ENCODE assay signal across 12 cellular contexts in genomic region chr9:130110166-130110565, GRCh38. TPM values are rescaled to one million over a fixed set of nuclear protein-coding genes. Genes with fewer than 3 reads are reported as not detected.
DNase-seq lines count a peak whose midpoint lies in the region; ATAC-seq and TF ChIP-seq lines count a peak whose summit lies in the region.
"Had no signal": no experiment of that assay in that cellular context is flagged by ENCODE, and none has a peak within 500 bp of the region (broad histone marks: within the 10 kb centered on the region; RNA-seq: fewer than 3 reads in every experiment).

No MANE protein-coding gene starts in this region.

- H3K9me3 Mint-ChIP-seq in activated T-cell treated with anti-CD3 and anti-CD28 coated beads, Interleukin-2, amount 50 U/mL, for 24 hours = no peaks in the 10 kb centered on the region
- H3K9me3 Mint-ChIP-seq in stimulated activated naive CD8-positive, alpha-beta T cell treated with anti-CD3 and anti-CD28 coated beads, Interleukin-15, amount 100 ng/mL, for 72 hours = no peaks in the 10 kb centered on the region
- H3K9me3 Mint-ChIP-seq: activated T-helper 1 cell treated with anti-CD3 and anti-CD28 coated beads, Interleukin-12 subunit alpha, Interleukin-12 subunit beta, Interleukin-2, Interleukin-4 antibody, amounts not matched to agents 30 ng/mL and 10 ng/mL and 1 ng/mL, durations not matched to agents 14 hours and 24 hours and 36 hours; naive B cell had no signal

- peaks cover 69% of the 10 kb centered on the region for H3K36me3 Mint-ChIP-seq in activated T-cell treated with anti-CD3 and anti-CD28 coated beads, Interleukin-2, amount 50 U/mL, for 24 hours (ENCODE audit: low read depth)

- H3K4me1 Mint-ChIP-seq in activated T-cell treated with anti-CD3 and anti-CD28 coated beads, Interleukin-2, amount 50 U/mL, for 24 hours (ENCODE audit: low read depth) = peaks cover 51% of the 10 kb centered on the region
- H3K4me1 Mint-ChIP-seq in stimulated activated naive CD8-positive, alpha-beta T cell treated with anti-CD3 and anti-CD28 coated beads, Interleukin-15, amount 100 ng/mL, for 72 hours = peaks cover 25% of the 10 kb centered on the region

- H3K27me3 ChIP-seq in OCI-LY1 (ENCODE audit: insufficient read depth, low read length) = no peaks in the 10 kb centered on the region
- H3K27me3 ChIP-seq: BLaER1 had no signal

- H3K9ac ChIP-seq in OCI-LY1 (ENCODE audit: low read length) = no peak overlapping the region
- H3K9ac ChIP-seq: BLaER1 had no signal

- H3K4me2 ChIP-seq in OCI-LY1 (ENCODE audit: low read length) = no peak overlapping the region
- H3K4me2 ChIP-seq: BLaER1 had no signal

- no peaks in the 10 kb centered on the region for H3K9me2 ChIP-seq in OCI-LY1 (ENCODE audit: low read depth, low read length)

- H3F3A ChIP-seq in OCI-LY1 (ENCODE audit: insufficient read depth, low read length) = no peaks in the 10 kb centered on the region

- no peak overlapping the region for H3K27ac ChIP-seq in OCI-LY1 (ENCODE audit: low read depth, low read length, poor library complexity, severe bottlenecking)
- H3K27ac ChIP-seq: BLaER1 had no signal

- H3K27me3 Mint-ChIP-seq in activated T-cell treated with anti-CD3 and anti-CD28 coated beads, Interleukin-2, amount 50 U/mL, for 24 hours = no peaks in the 10 kb centered on the region
- no peaks in the 10 kb centered on the region for H3K27me3 Mint-ChIP-seq in stimulated activated naive CD8-positive, alpha-beta T cell treated with anti-CD3 and anti-CD28 coated beads, Interleukin-15, amount 100 ng/mL, for 72 hours
- H3K27me3 Mint-ChIP-seq: naive B cell had no signal

- no peaks in the 10 kb centered on the region for H3K79me2 ChIP-seq in OCI-LY1 (ENCODE audit: insufficient read depth, low read length)

- peaks cover 16% of the 10 kb centered on the region for H3K36me3 ChIP-seq in OCI-LY1 (ENCODE audit: insufficient read depth, low read length)

- no peaks in the 10 kb centered on the region for H3K4me1 ChIP-seq in OCI-LY1 (ENCODE audit: insufficient read depth, low read length, severe bottlenecking)
- H3K4me1 ChIP-seq: BLaER1 had no signal

- no peak for DNase-seq in activated T-cell treated with anti-CD3 and anti-CD28 coated beads, Interleukin-2, amount 50 U/mL, for 24 hours
- DNase-seq in activated T-cell treated with anti-CD3 and anti-CD28 coated beads, Interleukin-2, amount 50 U/mL, for 1 hour = no peak
- DNase-seq in epithelial cell of proximal tubule (ENCODE audit: low read depth) = no peak
- peak in 1 of 2 donors; percentile 26 for DNase-seq in stimulated activated naive CD8-positive, alpha-beta T cell treated with anti-CD3 and anti-CD28 coated beads, Interleukin-15, amount 100 ng/mL, for 72 hours
- DNase-seq: naive B cell, T-helper 9 cell had no signal

- no peak overlapping the region for H3K4me3 ChIP-seq in OCI-LY1 (ENCODE audit: low read depth, low read length, poor library complexity, severe bottlenecking)
- H3K4me3 ChIP-seq in epithelial cell of proximal tubule (ENCODE audit: low read depth, low read length) = no peak overlapping the region
- H3K4me3 ChIP-seq: BLaER1 had no signal

- H2AFZ ChIP-seq in OCI-LY1 (ENCODE audit: low read length) = no peak overlapping the region

- ATAC-seq in stimulated activated naive CD8-positive, alpha-beta T cell treated with anti-CD3 and anti-CD28 coated beads, Interleukin-15, amount 100 ng/mL, for 72 hours = peak; percentile 54
- ATAC-seq in GM19328 (IDR thresholded peaks at IDR 0.05; ENCODE audit: unreplicated experiment) = no peak
- ATAC-seq in GM19035 (IDR thresholded peaks at IDR 0.05; ENCODE audit: unreplicated experiment) = no peak
- ATAC-seq in HG02642 (IDR thresholded peaks at IDR 0.05; ENCODE audit: poor library complexity, unreplicated experiment) = no peak

- H3K9me3 ChIP-seq in OCI-LY1 (ENCODE audit: low read length) = no peaks in the 10 kb centered on the region
- H3K9me3 ChIP-seq: BLaER1 had no signal

- no peak overlapping the region for H3K4me3 Mint-ChIP-seq in activated T-cell treated with anti-CD3 and anti-CD28 coated beads, Interleukin-2, amount 50 U/mL, for 24 hours
- H3K4me3 Mint-ChIP-seq in stimulated activated naive CD8-positive, alpha-beta T cell treated with anti-CD3 and anti-CD28 coated beads, Interleukin-15, amount 100 ng/mL, for 72 hours = no peak overlapping the region
- H3K4me3 Mint-ChIP-seq: activated T-helper 1 cell treated with anti-CD3 and anti-CD28 coated beads, Interleukin-12 subunit alpha, Interleukin-12 subunit beta, Interleukin-2, Interleukin-4 antibody, amounts not matched to agents 30 ng/mL and 10 ng/mL and 1 ng/mL, durations not matched to agents 14 hours and 24 hours and 36 hours; naive B cell had no signal

- H4K20me1 ChIP-seq in OCI-LY1 (ENCODE audit: insufficient read depth, low read length) = no peaks in the 10 kb centered on the region
- H4K20me1 ChIP-seq: BLaER1 had no signal

- H3K27ac Mint-ChIP-seq in activated T-cell treated with anti-CD3 and anti-CD28 coated beads, Interleukin-2, amount 50 U/mL, for 24 hours = peak overlapping the region; percentile 63
- H3K27ac Mint-ChIP-seq in stimulated activated naive CD8-positive, alpha-beta T cell treated with anti-CD3 and anti-CD28 coated beads, Interleukin-15, amount 100 ng/mL, for 72 hours = peak overlapping the region in 1 of 2 donors; percentile 88

- TF ChIP-seq CTCF in OCI-LY1 (IDR thresholded peaks at IDR 0.05; ENCODE audit: low read length) (peak; percentile 48; the same call in 1 of the 2 replicates), epithelial cell of proximal tubule (conservative IDR thresholded peaks at IDR 0.05; ENCODE audit: low read depth, low read length) (peak; percentile 44)

RNA-seq across cellular contexts. Expression of gene GPR107, which starts 56.5 kb away (rescaled TPM):
- total RNA-seq in epithelial cell of proximal tubule = 13.5 and 15.8 TPM in 2 replicates
